Comparison of ENCODE assay signal across 10 cellular contexts in genomic region chr17:19386974-19387920, GRCh38. TPM values are rescaled to one million over a fixed set of nuclear protein-coding genes. Genes with fewer than 3 reads are reported as not detected.
DNase-seq lines count a peak whose midpoint lies in the region; ATAC-seq and TF ChIP-seq lines count a peak whose summit lies in the region.
"Had no signal": no experiment of that assay in that cellular context is flagged by ENCODE, and none has a peak within 500 bp of the region (broad histone marks: within the 10 kb centered on the region; RNA-seq: fewer than 3 reads in every experiment).

MFAP4 (minus strand) TSS chr17:19387190; CDS start chr17:19387155, 35 bp downstream.

- H3K27ac ChIP-seq in SK-N-SH (ENCODE audit: low read depth in 2 of 2, low read length in 1 of 2) (peak within 1 kb of the TSS; percentile 98 to 99), psoas muscle (peak within 1 kb of the TSS; percentile 60)

- intact Hi-C loops in Right ventricle myocardium superior (cut with DNase I), result no loop called here
- intact Hi-C loops in psoas muscle (cut with DNase I), result no loop called here
- intact Hi-C loops in activated CD4-positive, alpha-beta memory T cell treated with anti-CD3 and anti-CD28 coated beads for 36 hours (cut with micrococcal nuclease), result no loop called here

- no peak within 1 kb of the TSS for H3K27ac Mint-ChIP-seq in activated CD4-positive, alpha-beta memory T cell treated with anti-CD3 and anti-CD28 coated beads for 36 hours

- H3K4me1 Mint-ChIP-seq in activated CD4-positive, alpha-beta memory T cell treated with anti-CD3 and anti-CD28 coated beads for 36 hours (ENCODE audit: low read depth), result peaks cover 4% of the 10 kb centered on the region

- H3K27me3 ChIP-seq in SK-N-SH (ENCODE audit: insufficient read depth), result no peaks in the 10 kb centered on the region
- no peaks in the 10 kb centered on the region for H3K27me3 ChIP-seq in psoas muscle (ENCODE audit: insufficient read depth in 3 of 3, low read length in 2 of 3)

- whole genome bisulfite sequencing in SK-N-SH (ENCODE audit: low lambda C conversion rate), result 14% methylated on average over 16 of the region's 22 CpGs
- WGBS in psoas muscle, 3 donors, result 13 to 24% (median 13%) methylated on average over 18 to 22 of the region's 22 CpGs

- peaks cover 11 to 22% of the 10 kb centered on the region in 2 experiments for H3K36me3 ChIP-seq in SK-N-SH (replicated peaks in 1 of 2; ENCODE audit: control insufficient read depth in 1 of 2, insufficient read depth in 2 of 2, low read length in 1 of 2)
- peaks cover 0 to 32% of the 10 kb centered on the region in 2 donors for H3K36me3 ChIP-seq in psoas muscle (ENCODE audit: insufficient read depth in 1 of 2, low read depth in 1 of 2)

- H3K4me3 ChIP-seq in SK-N-SH (ENCODE audit: low read depth in 2 of 2, low read length in 1 of 2) (peak within 1 kb of the TSS; percentile 55 to 69), psoas muscle (peak within 1 kb of the TSS; percentile 41)

- H3K9me2 ChIP-seq in SK-N-SH, result no peaks in the 10 kb centered on the region

- peaks cover 33% of the 10 kb centered on the region for H3K79me2 ChIP-seq in SK-N-SH (ENCODE audit: insufficient read depth)

- peak; percentile 88 for DNase-seq in H4 (ENCODE audit: low spot score)
- peak; percentile 91 for DNase-seq in SK-N-SH
- DNase-seq in Right ventricle myocardium superior, result peak; percentile 84
- peak; percentile 75 to 86 for DNase-seq in psoas muscle
- no peak for DNase-seq in activated CD4-positive, alpha-beta memory T cell treated with anti-CD3 and anti-CD28 coated beads for 36 hours
- no peak for DNase-seq in GM10248 (ENCODE audit: extremely low spot score)
- DNase-seq in SW480 (ENCODE audit: low spot score), result no peak
- DNase-seq in activated T-cell treated with anti-CD3 and anti-CD28 coated beads, Interleukin-2, amount 50 U/mL, for 48 hours, result no peak

- no peak within 1 kb of the TSS for H3K4me3 Mint-ChIP-seq in activated CD4-positive, alpha-beta memory T cell treated with anti-CD3 and anti-CD28 coated beads for 36 hours
- H3K4me3 Mint-ChIP-seq: IgD-negative memory B cell had no signal

- H3K9ac ChIP-seq in SK-N-SH, result peak within 1 kb of the TSS; percentile 77

- H3K4me1 ChIP-seq in SK-N-SH (ENCODE audit: control insufficient read depth in 1 of 2, insufficient read depth in 2 of 2, low read depth in 1 of 2, low read length in 1 of 2) (peaks cover 58 to 90% of the 10 kb centered on the region in 2 experiments), psoas muscle (peaks cover 19% of the 10 kb centered on the region)

- H3K4me2 ChIP-seq in SK-N-SH, result peak within 1 kb of the TSS; percentile 92

- 0 out of 2 replicates have a peak, but pooled peaks have one; percentile 3 for TF ChIP-seq RAD21 in SK-N-SH (IDR thresholded peaks at IDR 0.05; ENCODE audit: low read length)

- TF ChIP-seq CTCF in SK-N-SH (IDR thresholded peaks at IDR 0.05), result no peak
- no peak for TF ChIP-seq CTCF in psoas muscle (IDR thresholded peaks at IDR 0.05)
- TF ChIP-seq CTCF in GM10248 (IDR thresholded peaks at IDR 0.05; ENCODE audit: control extremely low read depth, extremely low read depth, low read depth, missing control alignments), result no peak

- peaks cover 55% of the 10 kb centered on the region for H3F3A ChIP-seq in SK-N-SH (replicated peaks; ENCODE audit: insufficient read depth)

- 0 out of 2 replicates have a peak, but pooled peaks cover 7% of the 10 kb centered on the region for H4K20me1 ChIP-seq in SK-N-SH (ENCODE audit: insufficient read depth)

- peak within 1 kb of the TSS; percentile 70; the same call in 1 of the 2 replicates for H2AFZ ChIP-seq in SK-N-SH (ENCODE audit: low read depth)

- TF ChIP-seq EP300 in SK-N-SH (IDR thresholded peaks at IDR 0.05; ENCODE audit: borderline replicate concordance in 1 of 2, low read depth in 1 of 2, low read length in 1 of 2), result peak; percentile 71 to 90

- POLR2A ChIA-PET in SK-N-SH (lab: Yijun Ruan, JAX) (interaction anchor here (0.6 to 2.8 kb wide), 6 partner anchors 9 to 529 kb away, joined by 3 to 29 read pairs (median 9); partner anchors contain the start of genes B9D1, MAPK7 and RNF112), GM10248 (lab: Yijun Ruan, JAX) (interaction anchor here (0.5 to 0.6 kb wide), 2 partner anchors 12 to 115 kb away, joined by 3 to 4 read pairs; no protein-coding TSS in a partner anchor)
- POLR2A ChIA-PET in activated CD4-positive, alpha-beta memory T cell treated with anti-CD3 and anti-CD28 coated beads for 36 hours (lab: Charles Lee), result interaction anchor here (0.9 kb wide), 1 partner anchor 9 kb away, joined by 5 read pairs; the partner anchor contains the start of gene MAPK7

- H3K9me3 Mint-ChIP-seq in activated CD4-positive, alpha-beta memory T cell treated with anti-CD3 and anti-CD28 coated beads for 36 hours, result no peaks in the 10 kb centered on the region
- H3K9me3 Mint-ChIP-seq: IgD-negative memory B cell had no signal

- CTCF ChIA-PET in SK-N-SH (lab: Yijun Ruan, JAX) (interaction anchor here (0.7 to 7.2 kb wide), 6 partner anchors 16 to 140 kb away, joined by 3 to 56 read pairs (median 4); partner anchors contain the start of genes B9D1 and RNF112), GM10248 (lab: Yijun Ruan, JAX) (interaction anchor here (1.3 kb wide), 1 partner anchor 24 kb away, joined by 4 read pairs; the partner anchor contains the start of gene B9D1)
- CTCF ChIA-PET in activated CD4-positive, alpha-beta memory T cell treated with anti-CD3 and anti-CD28 coated beads for 36 hours (lab: Charles Lee), result no interaction called here

- H3K9me3 ChIP-seq in SK-N-SH (no peaks in the 10 kb centered on the region), psoas muscle (no peaks in the 10 kb centered on the region)

- H3K27me3 Mint-ChIP-seq in activated CD4-positive, alpha-beta memory T cell treated with anti-CD3 and anti-CD28 coated beads for 36 hours, result no peaks in the 10 kb centered on the region

- peaks cover 3% of the 10 kb centered on the region for H3K36me3 Mint-ChIP-seq in activated CD4-positive, alpha-beta memory T cell treated with anti-CD3 and anti-CD28 coated beads for 36 hours

- ATAC-seq in Right ventricle myocardium superior (ENCODE audit: poor library complexity), result peak; percentile 66
- peak; percentile 35 to 60 (median 49) for ATAC-seq in psoas muscle

TF ChIP-seq in SK-N-SH, 30 proteins besides CTCF, POLR2A, EP300 and RAD21 (continues in another document):
- peak; percentile 10 for TF ChIP-seq TAF1 (IDR thresholded peaks at IDR 0.05; ENCODE audit: borderline replicate concordance, low read depth, low read length)
- peak; percentile 9; the same call in 1 of the 2 replicates for TF ChIP-seq FOSL2 (IDR thresholded peaks at IDR 0.05; ENCODE audit: borderline replicate concordance, low read depth)
- TF ChIP-seq RXRA (IDR thresholded peaks at IDR 0.05; ENCODE audit: borderline replicate concordance, low read depth), result 0 out of 2 replicates have a peak, but pooled peaks have one; percentile 34
- no peak for TF ChIP-seq SIN3A (IDR thresholded peaks at IDR 0.05; ENCODE audit: borderline replicate concordance, low read depth, low read length)
- 0 out of 2 replicates have a peak, but pooled peaks have one; percentile 12 for TF ChIP-seq SMC3 (IDR thresholded peaks at IDR 0.05; ENCODE audit: low read depth, low read length)
- TF ChIP-seq ELF1 (IDR thresholded peaks at IDR 0.05), result peak; percentile 62
- TF ChIP-seq REST (IDR thresholded peaks at IDR 0.05; ENCODE audit: low read depth, low read length), result 0 out of 2 replicates have a peak, but pooled peaks have one; percentile 8
- no peak for TF ChIP-seq NRF1 (IDR thresholded peaks at IDR 0.05; ENCODE audit: low read depth, low read length)
- no peak for TF ChIP-seq GABPA (IDR thresholded peaks at IDR 0.05; ENCODE audit: low read depth)
- TF ChIP-seq MEF2A (IDR thresholded peaks at IDR 0.05; ENCODE audit: borderline replicate concordance, low read depth), result no peak
- TF ChIP-seq MAX (IDR thresholded peaks at IDR 0.05; ENCODE audit: low read depth), result no peak; the same call in 1 of the 2 replicates
- TF ChIP-seq YY1 (IDR thresholded peaks at IDR 0.05; ENCODE audit: low read depth), result 0 out of 2 replicates have a peak, but pooled peaks have one; percentile 43

RNA-seq across cellular contexts. Expression of gene MFAP4, which starts in this region (rescaled TPM):
- total RNA-seq in H4 (2014; rRNA removed; shearing (Covaris generic)), result 122 and 168 TPM in 2 replicates
- polyA plus RNA-seq in SK-N-SH (2012; rRNA removed) (112 and 120 TPM in 2 replicates), psoas muscle (1 to 10 TPM; 5.8 to 8.9 (median 6.7) TPM)
- 98.4 and 115 TPM in 2 replicates for polyA plus RNA-seq in SK-N-SH (2012; cell fraction: cytosol; rRNA removed)
- 99.5 and 101 TPM in 2 replicates for polyA plus RNA-seq in SK-N-SH (2012; cell fraction: nucleus; rRNA removed)
- total RNA-seq in Right ventricle myocardium superior (42.9 TPM), psoas muscle (10 to 100 TPM in 2 of 4 donors, 1 to 10 TPM in 2; 8.7 to 44.5 (median 15.1) TPM)
- not detected for total RNA-seq in activated CD4-positive, alpha-beta memory T cell treated with anti-CD3 and anti-CD28 coated beads for 36 hours
- total RNA-seq: mononuclear cell had no signal
- polyA plus RNA-seq: IgD-negative memory B cell had no signal

Comparison
In these comparisons a context has a peak if more than half of its experiments do, and no peak if none do; other contexts are left out.
1. RNA of gene MFAP4 (total RNA-seq): 122 to 168 TPM in H4, 42.9 TPM in Right ventricle myocardium superior (single experiment) and 8.7 to 44.5 TPM in psoas muscle; not detected in activated CD4-positive, alpha-beta memory T cell treated with anti-CD3 and anti-CD28 coated beads for 36 hours; every median in the first group is over 4 times any median in the second.
2. RNA of gene MFAP4 (polyA plus RNA-seq): 98.4 to 120 TPM in SK-N-SH; 5.8 to 8.9 TPM in psoas muscle; every median in the first group is over 10 times any median in the second.
3. DNase-seq: peak in H4 (single experiment), SK-N-SH (single experiment), Right ventricle myocardium superior (single experiment) and psoas muscle (2 of 2); none in activated CD4-positive, alpha-beta memory T cell treated with anti-CD3 and anti-CD28 coated beads for 36 hours (single experiment), GM10248 (single experiment), SW480 (single experiment) and activated T-cell treated with anti-CD3 and anti-CD28 coated beads, Interleukin-2, amount 50 U/mL, for 48 hours (0 of 2).